In the genomic region with DNA sequence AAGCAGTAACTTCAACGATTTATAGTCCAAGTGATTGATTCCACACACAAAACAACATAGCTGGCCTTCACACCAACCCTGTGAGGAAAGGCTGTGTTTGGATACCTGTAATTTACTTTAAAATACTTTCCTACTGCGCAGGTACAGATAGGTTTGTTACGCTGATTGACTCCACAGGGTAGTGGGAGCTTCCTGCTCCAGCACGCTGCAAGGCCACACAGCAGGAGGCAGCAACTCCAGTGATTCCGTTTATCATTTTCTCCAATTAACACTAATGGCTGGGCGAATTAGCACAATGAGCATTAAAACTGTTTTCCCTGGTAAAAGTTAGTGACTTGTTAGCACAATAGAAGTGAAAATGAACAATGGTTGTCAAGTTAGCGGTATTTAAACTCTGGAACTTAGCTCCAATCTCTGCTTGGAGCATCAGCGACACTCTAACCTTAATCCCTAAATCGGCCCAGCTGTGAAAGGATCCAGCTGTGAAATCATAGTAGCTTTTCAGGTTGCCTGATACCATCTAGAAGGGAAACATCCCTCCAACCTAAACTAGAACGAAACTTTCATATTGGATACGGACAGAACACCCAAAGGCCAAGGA, we compare ENCODE assay signal across 1 cellular context.
TF ChIP-seq lines count a peak whose summit lies in the region.

No MANE protein-coding gene starts in this region.

TF ChIP-seq in WTC11, 78 proteins besides CTCF, POLR2A, EP300 and RAD21 (continued from another document):
- TF ChIP-seq, protein P1, sequence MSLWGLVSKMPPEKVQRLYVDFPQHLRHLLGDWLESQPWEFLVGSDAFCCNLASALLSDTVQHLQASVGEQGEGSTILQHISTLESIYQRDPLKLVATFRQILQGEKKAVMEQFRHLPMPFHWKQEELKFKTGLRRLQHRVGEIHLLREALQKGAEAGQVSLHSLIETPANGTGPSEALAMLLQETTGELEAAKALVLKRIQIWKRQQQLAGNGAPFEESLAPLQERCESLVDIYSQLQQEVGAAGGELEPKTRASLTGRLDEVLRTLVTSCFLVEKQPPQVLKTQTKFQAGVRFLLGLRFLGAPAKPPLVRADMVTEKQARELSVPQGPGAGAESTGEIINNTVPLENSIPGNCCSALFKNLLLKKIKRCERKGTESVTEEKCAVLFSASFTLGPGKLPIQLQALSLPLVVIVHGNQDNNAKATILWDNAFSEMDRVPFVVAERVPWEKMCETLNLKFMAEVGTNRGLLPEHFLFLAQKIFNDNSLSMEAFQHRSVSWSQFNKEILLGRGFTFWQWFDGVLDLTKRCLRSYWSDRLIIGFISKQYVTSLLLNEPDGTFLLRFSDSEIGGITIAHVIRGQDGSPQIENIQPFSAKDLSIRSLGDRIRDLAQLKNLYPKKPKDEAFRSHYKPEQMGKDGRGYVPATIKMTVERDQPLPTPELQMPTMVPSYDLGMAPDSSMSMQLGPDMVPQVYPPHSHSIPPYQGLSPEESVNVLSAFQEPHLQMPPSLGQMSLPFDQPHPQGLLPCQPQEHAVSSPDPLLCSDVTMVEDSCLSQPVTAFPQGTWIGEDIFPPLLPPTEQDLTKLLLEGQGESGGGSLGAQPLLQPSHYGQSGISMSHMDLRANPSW (CRISPR knock-in tag; conservative IDR thresholded peaks at IDR 0.05; ENCODE audit: low read depth): no peak
- no peak for TF ChIP-seq RORB (CRISPR knock-in tag; IDR thresholded peaks at IDR 0.05)
- no peak for TF ChIP-seq ZNF317 (CRISPR knock-in tag; IDR thresholded peaks at IDR 0.05; ENCODE audit: borderline replicate concordance, low read depth)
- no peak for TF ChIP-seq NFE2L1 (CRISPR knock-in tag; IDR thresholded peaks at IDR 0.05)
- no peak for TF ChIP-seq ATF1 (CRISPR knock-in tag; IDR thresholded peaks at IDR 0.05)
- no peak for TF ChIP-seq GTF2I (CRISPR knock-in tag; conservative IDR thresholded peaks at IDR 0.05)
- no peak for TF ChIP-seq JUN (CRISPR knock-in tag; IDR thresholded peaks at IDR 0.05)
- TF ChIP-seq, protein P2, sequence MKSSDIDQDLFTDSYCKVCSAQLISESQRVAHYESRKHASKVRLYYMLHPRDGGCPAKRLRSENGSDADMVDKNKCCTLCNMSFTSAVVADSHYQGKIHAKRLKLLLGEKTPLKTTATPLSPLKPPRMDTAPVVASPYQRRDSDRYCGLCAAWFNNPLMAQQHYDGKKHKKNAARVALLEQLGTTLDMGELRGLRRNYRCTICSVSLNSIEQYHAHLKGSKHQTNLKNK (CRISPR knock-in tag; IDR thresholded peaks at IDR 0.05): no peak
- TF ChIP-seq, protein P3, sequence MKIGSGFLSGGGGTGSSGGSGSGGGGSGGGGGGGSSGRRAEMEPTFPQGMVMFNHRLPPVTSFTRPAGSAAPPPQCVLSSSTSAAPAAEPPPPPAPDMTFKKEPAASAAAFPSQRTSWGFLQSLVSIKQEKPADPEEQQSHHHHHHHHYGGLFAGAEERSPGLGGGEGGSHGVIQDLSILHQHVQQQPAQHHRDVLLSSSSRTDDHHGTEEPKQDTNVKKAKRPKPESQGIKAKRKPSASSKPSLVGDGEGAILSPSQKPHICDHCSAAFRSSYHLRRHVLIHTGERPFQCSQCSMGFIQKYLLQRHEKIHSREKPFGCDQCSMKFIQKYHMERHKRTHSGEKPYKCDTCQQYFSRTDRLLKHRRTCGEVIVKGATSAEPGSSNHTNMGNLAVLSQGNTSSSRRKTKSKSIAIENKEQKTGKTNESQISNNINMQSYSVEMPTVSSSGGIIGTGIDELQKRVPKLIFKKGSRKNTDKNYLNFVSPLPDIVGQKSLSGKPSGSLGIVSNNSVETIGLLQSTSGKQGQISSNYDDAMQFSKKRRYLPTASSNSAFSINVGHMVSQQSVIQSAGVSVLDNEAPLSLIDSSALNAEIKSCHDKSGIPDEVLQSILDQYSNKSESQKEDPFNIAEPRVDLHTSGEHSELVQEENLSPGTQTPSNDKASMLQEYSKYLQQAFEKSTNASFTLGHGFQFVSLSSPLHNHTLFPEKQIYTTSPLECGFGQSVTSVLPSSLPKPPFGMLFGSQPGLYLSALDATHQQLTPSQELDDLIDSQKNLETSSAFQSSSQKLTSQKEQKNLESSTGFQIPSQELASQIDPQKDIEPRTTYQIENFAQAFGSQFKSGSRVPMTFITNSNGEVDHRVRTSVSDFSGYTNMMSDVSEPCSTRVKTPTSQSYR (CRISPR knock-in tag; IDR thresholded peaks at IDR 0.05): no peak
- TF ChIP-seq, protein P4, sequence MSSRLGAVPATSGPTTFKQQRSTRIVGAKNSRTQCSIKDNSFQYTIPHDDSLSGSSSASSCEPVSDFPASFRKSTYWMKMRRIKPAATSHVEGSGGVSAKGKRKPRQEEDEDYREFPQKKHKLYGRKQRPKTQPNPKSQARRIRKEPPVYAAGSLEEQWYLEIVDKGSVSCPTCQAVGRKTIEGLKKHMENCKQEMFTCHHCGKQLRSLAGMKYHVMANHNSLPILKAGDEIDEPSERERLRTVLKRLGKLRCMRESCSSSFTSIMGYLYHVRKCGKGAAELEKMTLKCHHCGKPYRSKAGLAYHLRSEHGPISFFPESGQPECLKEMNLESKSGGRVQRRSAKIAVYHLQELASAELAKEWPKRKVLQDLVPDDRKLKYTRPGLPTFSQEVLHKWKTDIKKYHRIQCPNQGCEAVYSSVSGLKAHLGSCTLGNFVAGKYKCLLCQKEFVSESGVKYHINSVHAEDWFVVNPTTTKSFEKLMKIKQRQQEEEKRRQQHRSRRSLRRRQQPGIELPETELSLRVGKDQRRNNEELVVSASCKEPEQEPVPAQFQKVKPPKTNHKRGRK (CRISPR knock-in tag; IDR thresholded peaks at IDR 0.05; ENCODE audit: borderline replicate concordance): no peak
